ENCODE assay signal across 10 cellular contexts in the genomic region with DNA sequence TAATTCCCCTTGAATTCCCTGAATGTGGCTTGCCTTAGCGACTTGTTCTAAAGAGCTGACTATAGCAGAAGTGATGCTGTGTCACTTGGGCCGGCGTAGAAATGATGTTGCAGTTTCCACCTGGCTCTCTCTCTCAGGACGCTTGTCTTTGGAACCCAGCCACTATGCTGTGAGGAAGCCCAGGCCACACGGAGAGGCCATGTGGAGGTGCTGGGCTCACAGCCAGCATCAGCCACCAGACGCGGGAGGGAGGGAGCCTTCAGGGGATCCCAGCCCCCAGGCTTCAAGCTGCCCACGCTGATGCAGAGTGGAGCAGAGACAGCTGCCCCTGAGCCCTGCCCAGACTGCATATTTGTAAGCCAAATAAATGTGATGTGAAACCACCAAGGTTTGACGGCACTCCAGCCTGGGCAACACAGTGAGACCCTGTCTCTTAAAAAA. TPM values are rescaled to one million over a fixed set of nuclear protein-coding genes. Genes with fewer than 3 reads are reported as not detected.
DNase-seq lines count a peak whose midpoint lies in the region; ATAC-seq, FAIRE-seq and TF ChIP-seq lines count a peak whose summit lies in the region.
"Had no signal": no experiment of that assay in that cellular context is flagged by ENCODE, and none has a peak within 500 bp of the region (broad histone marks: within the 10 kb centered on the region; RNA-seq: fewer than 3 reads in every experiment).

No MANE protein-coding gene starts in this region.

- no peak overlapping the region for H3K4me3 Mint-ChIP-seq in naive thymus-derived CD8-positive, alpha-beta T cell

- no peak overlapping the region for H3K4me2 ChIP-seq in smooth muscle cell

- ATAC-seq in heart right ventricle (peak; percentile 60 to 92 (median 85)), HG03280 (IDR thresholded peaks at IDR 0.05; ENCODE audit: unreplicated experiment) (no peak)
- no peak for ATAC-seq in naive thymus-derived CD8-positive, alpha-beta T cell

- intact Hi-C loops in heart right ventricle (cut with DNase I): loop anchor here in 1 of 10 donors (5.0 kb wide), 1 partner anchor 79 kb away; no protein-coding TSS in a partner anchor

- H3K27ac ChIP-seq in SJCRH30: peak overlapping the region; percentile 62
- no peak overlapping the region for H3K27ac ChIP-seq in heart right ventricle
- no peak overlapping the region for H3K27ac ChIP-seq in smooth muscle cell (ENCODE audit: low read depth)

- H4K20me1 ChIP-seq in smooth muscle cell (ENCODE audit: low read depth): no peaks in the 10 kb centered on the region

- POLR2A ChIA-PET in naive thymus-derived CD8-positive, alpha-beta T cell (lab: Charles Lee): no interaction called here

- H3K9me3 Mint-ChIP-seq in naive thymus-derived CD8-positive, alpha-beta T cell: no peaks in the 10 kb centered on the region

- no peak for TF ChIP-seq CTCF in heart right ventricle (IDR thresholded peaks at IDR 0.05)
- TF ChIP-seq CTCF in smooth muscle cell (IDR thresholded peaks at IDR 0.05; ENCODE audit: borderline replicate concordance, insufficient read depth, poor library complexity, severe bottlenecking): no peak

- no peak for FAIRE-seq in GM19239 (lab: Jason Lieb, UNC)
- FAIRE-seq: H1 had no signal

- no peaks in the 10 kb centered on the region for H3K9me3 ChIP-seq in MG63
- no peaks in the 10 kb centered on the region for H3K9me3 ChIP-seq in SJCRH30 (replicated peaks)
- no peaks in the 10 kb centered on the region for H3K9me3 ChIP-seq in heart right ventricle
- H3K9me3 ChIP-seq in smooth muscle cell (replicated peaks; ENCODE audit: low read depth): no peaks in the 10 kb centered on the region

- no peaks in the 10 kb centered on the region for H3K36me3 Mint-ChIP-seq in naive thymus-derived CD8-positive, alpha-beta T cell

- DNase-seq in MG63 (peak; percentile 9), SJCRH30 (peak; percentile 98 to 99), heart right ventricle (peak; percentile 72 to 79), smooth muscle cell (lab: John Stamatoyannopoulos, UW; ENCODE audit: unreplicated experiment) (peak; percentile 31), GM19239 (ENCODE audit: insufficient read length, low spot score) (no peak)
- DNase-seq in naive thymus-derived CD8-positive, alpha-beta T cell: no peak
- DNase-seq: activated CD8-positive, alpha-beta memory T cell treated with anti-CD3 and anti-CD28 coated beads, Interleukin-2, amount 50 U/mL, for 48 hours; mesendoderm had no signal

- H3K27me3 ChIP-seq in MG63 (no peaks in the 10 kb centered on the region), SJCRH30 (no peaks in the 10 kb centered on the region), heart right ventricle (no peaks in the 10 kb centered on the region), smooth muscle cell (ENCODE audit: low read depth) (no peaks in the 10 kb centered on the region)

- H3K36me3 ChIP-seq in MG63 (no peaks in the 10 kb centered on the region), SJCRH30 (no peaks in the 10 kb centered on the region), heart right ventricle (no peaks in the 10 kb centered on the region), smooth muscle cell (ENCODE audit: low read depth) (no peaks in the 10 kb centered on the region)

- no peak overlapping the region for H2AFZ ChIP-seq in smooth muscle cell (ENCODE audit: low read depth)

- H3F3A ChIP-seq in smooth muscle cell (ENCODE audit: low read depth): no peaks in the 10 kb centered on the region

- WGBS in heart right ventricle, 2 donors: 4 to 5% methylated on average over 9 of the region's 9 CpGs
- 18% methylated on average over 9 of the region's 9 CpGs for WGBS in smooth muscle cell (ENCODE audit: low lambda C conversion rate)

- peaks cover 0 to 4% (median 0%) of the 10 kb centered on the region in 4 donors for H3K4me1 Mint-ChIP-seq in naive thymus-derived CD8-positive, alpha-beta T cell

- H3K4me3 ChIP-seq in MG63: no peak overlapping the region
- no peak overlapping the region for H3K4me3 ChIP-seq in SJCRH30
- H3K4me3 ChIP-seq in heart right ventricle: no peak overlapping the region
- no peak overlapping the region for H3K4me3 ChIP-seq in smooth muscle cell

- H3K79me2 ChIP-seq in smooth muscle cell (ENCODE audit: low read depth): no peaks in the 10 kb centered on the region

- H3K27ac Mint-ChIP-seq in naive thymus-derived CD8-positive, alpha-beta T cell: no peak overlapping the region

- H3K4me1 ChIP-seq in SJCRH30 (peaks cover 13% of the 10 kb centered on the region), heart right ventricle (peaks cover 0 to 20% (median 9%) of the 10 kb centered on the region in 9 donors), smooth muscle cell (ENCODE audit: low read depth) (peaks cover 4% of the 10 kb centered on the region)

- peaks cover 0 to 16% (median 4%) of the 10 kb centered on the region in 5 donors for H3K27me3 Mint-ChIP-seq in naive thymus-derived CD8-positive, alpha-beta T cell

- H3K9ac ChIP-seq in smooth muscle cell (ENCODE audit: low read depth): no peak overlapping the region

RNA-seq across cellular contexts. Expression of gene RNU5B-1, which starts 18.6 kb away (rescaled TPM):
- total RNA-seq in MG63 (2014; rRNA removed; shearing (Covaris generic); ENCODE audit: low replicate concordance): not detected in 2 replicates
- total RNA-seq in SJCRH30 (2014; rRNA removed; shearing (Covaris generic)): not detected in 2 replicates
- 10 to 100 TPM in 2 of 10 donors, not detected in 8; 18.2 to 51.0 TPM for total RNA-seq in heart right ventricle
- polyA plus RNA-seq in heart right ventricle: not detected
- total RNA-seq in smooth muscle cell: not detected in 2 replicates
- polyA plus RNA-seq in smooth muscle cell: not detected in 2 replicates
- total RNA-seq in naive thymus-derived CD8-positive, alpha-beta T cell: 10 to 100 TPM; 20.8 to 33.0 TPM
- not detected for polyA plus RNA-seq in naive thymus-derived CD8-positive, alpha-beta T cell
- total RNA-seq: H1 had no signal
- polyA plus RNA-seq: H1 had no signal

RNA-seq across cellular contexts. Expression of gene RNU5A-1, which starts 27.2 kb away (rescaled TPM):
- total RNA-seq in MG63 (2014; rRNA removed; shearing (Covaris generic); ENCODE audit: low replicate concordance): not detected in 2 replicates
- total RNA-seq in SJCRH30 (2014; rRNA removed; shearing (Covaris generic)): not detected in 2 replicates
- total RNA-seq in heart right ventricle (not detected), smooth muscle cell (not detected in 2 replicates)
- polyA plus RNA-seq in heart right ventricle (not detected), smooth muscle cell (not detected in 2 replicates)
- total RNA-seq in naive thymus-derived CD8-positive, alpha-beta T cell: not detected
- polyA plus RNA-seq in naive thymus-derived CD8-positive, alpha-beta T cell: not detected
- total RNA-seq: H1 had no signal
- polyA plus RNA-seq: H1 had no signal

RNA-seq across cellular contexts. Expression of gene PARP16, which starts 36.4 kb away (rescaled TPM):
- 6.3 and 10.2 TPM in 2 replicates for total RNA-seq in MG63 (2014; rRNA removed; shearing (Covaris generic); ENCODE audit: low replicate concordance)
- total RNA-seq in SJCRH30 (2014; rRNA removed; shearing (Covaris generic)): 12.9 TPM in 2 replicates
- 1 to 10 TPM; 3.3 to 5.2 (median 4.8) TPM for total RNA-seq in heart right ventricle
- 1 to 10 TPM; 3.1 to 4.6 TPM for polyA plus RNA-seq in heart right ventricle
- 6.0 and 10.0 TPM in 2 replicates for total RNA-seq in smooth muscle cell
- 11.7 and 15.1 TPM in 2 replicates for polyA plus RNA-seq in smooth muscle cell
- 10 to 100 TPM; 22.9 to 23.7 TPM for total RNA-seq in naive thymus-derived CD8-positive, alpha-beta T cell
- polyA plus RNA-seq in naive thymus-derived CD8-positive, alpha-beta T cell: 10 to 100 TPM; 27.6 to 39.3 (median 30.0) TPM

RNA-seq across cellular contexts. Expression of gene IGDCC3, which starts 54.7 kb away (rescaled TPM):
- not detected in 2 replicates for total RNA-seq in MG63 (2014; rRNA removed; shearing (Covaris generic); ENCODE audit: low replicate concordance)
- total RNA-seq in SJCRH30 (2014; rRNA removed; shearing (Covaris generic)): 6.6 and 8.7 TPM in 2 replicates
- total RNA-seq in heart right ventricle: under 1 TPM in 7 of 10 donors, not detected in 3; 0.05 to 0.57 (median 0.16) TPM
- polyA plus RNA-seq in heart right ventricle: under 1 TPM in 1 of 2 donors, not detected in 1; under 0.01 TPM
- total RNA-seq in smooth muscle cell: 2.6 and 3.2 TPM in 2 replicates
- 5.9 and 8.5 TPM in 2 replicates for polyA plus RNA-seq in smooth muscle cell
- not detected for total RNA-seq in naive thymus-derived CD8-positive, alpha-beta T cell
- not detected for polyA plus RNA-seq in naive thymus-derived CD8-positive, alpha-beta T cell

Comparison
In these comparisons a context has a peak if more than half of its experiments do, and no peak if none do; other contexts are left out.
1. DNase-seq: peak in MG63 (single experiment), SJCRH30 (2 of 2), heart right ventricle (2 of 2) and smooth muscle cell (single experiment); none in naive thymus-derived CD8-positive, alpha-beta T cell (0 of 10) and GM19239 (single experiment).
2. ATAC-seq: peak in heart right ventricle (8 of 8); none in naive thymus-derived CD8-positive, alpha-beta T cell (0 of 2) and HG03280 (single experiment).